In genomic region chr2:230661072-230661957, GRCh38 we compare ENCODE assay signal across 9 cellular contexts. TPM values are rescaled to one million over a fixed set of nuclear protein-coding genes. Genes with fewer than 3 reads are reported as not detected.
DNase-seq lines count a peak whose midpoint lies in the region; ATAC-seq, FAIRE-seq and TF ChIP-seq lines count a peak whose summit lies in the region.
"Had no signal": no experiment of that assay in that cellular context is flagged by ENCODE, and none has a peak within 500 bp of the region (broad histone marks: within the 10 kb centered on the region; RNA-seq: fewer than 3 reads in every experiment).

No MANE protein-coding gene starts in this region.

- WGBS in lower leg skin, 2 donors: 81 to 82% methylated on average over 8 of the region's 8 CpGs

- TF ChIP-seq POLR2A in breast epithelium (IDR thresholded peaks at IDR 0.05): no peak
- no peak for TF ChIP-seq POLR2A in lower leg skin (IDR thresholded peaks at IDR 0.05)

- H3K27me3 Mint-ChIP-seq in activated T-cell treated with anti-CD3 and anti-CD28 coated beads, Interleukin-2, amount 50 U/mL, for 24 hours: no peaks in the 10 kb centered on the region

- ATAC-seq in HG03280 (IDR thresholded peaks at IDR 0.05; ENCODE audit: unreplicated experiment) (peak; percentile 34), HG02623 (IDR thresholded peaks at IDR 0.05; ENCODE audit: unreplicated experiment) (no peak)

- intact Hi-C loops in breast epithelium (cut with DNase I; ENCODE audit: low total_unique reads): no loop called here
- intact Hi-C loops in lower leg skin (cut with DNase I; ENCODE audit: low total_unique reads): no loop called here

- no peaks in the 10 kb centered on the region for H3K9me3 ChIP-seq in breast epithelium

- no peaks in the 10 kb centered on the region for H3K9me3 Mint-ChIP-seq in activated T-cell treated with anti-CD3 and anti-CD28 coated beads, Interleukin-2, amount 50 U/mL, for 24 hours

- FAIRE-seq in GM19239 (lab: Jason Lieb, UNC): peak; percentile 99
- FAIRE-seq: H1 had no signal

- H3K27ac ChIP-seq in breast epithelium: peak overlapping the region in 1 of 2 donors; percentile 19

- no peak for TF ChIP-seq CTCF in breast epithelium (IDR thresholded peaks at IDR 0.05)
- no peak for TF ChIP-seq CTCF in lower leg skin (IDR thresholded peaks at IDR 0.05)

- H3K36me3 Mint-ChIP-seq in activated T-cell treated with anti-CD3 and anti-CD28 coated beads, Interleukin-2, amount 50 U/mL, for 24 hours (ENCODE audit: low read depth): peaks cover 7% of the 10 kb centered on the region

- no peaks in the 10 kb centered on the region for H3K27me3 ChIP-seq in breast epithelium

- H3K36me3 ChIP-seq in breast epithelium: no peaks in the 10 kb centered on the region

- H3K4me3 Mint-ChIP-seq in activated T-cell treated with anti-CD3 and anti-CD28 coated beads, Interleukin-2, amount 50 U/mL, for 24 hours: peak overlapping the region; percentile 79

- DNase-seq in GM19239 (ENCODE audit: insufficient read length, low spot score) (no peak), NCI-H1048 (lab: John Stamatoyannopoulos, UW) (no peak), breast epithelium (ENCODE audit: low spot score in 2 of 2) (no peak), lower leg skin (ENCODE audit: low spot score in 2 of 2) (no peak)
- DNase-seq in activated T-cell treated with anti-CD3 and anti-CD28 coated beads, Interleukin-2, amount 50 U/mL, for 24 hours: peak; percentile 75
- DNase-seq in stimulated activated CD4-positive, alpha-beta T cell treated with anti-CD3 and anti-CD28 coated beads, TNF-alpha, amount 100 ng/mL, for 24 hours (ENCODE audit: low read depth in 3 of 3): peak in 2 of 3 experiments; percentile 35 to 43

- no peaks in the 10 kb centered on the region for H3K4me1 ChIP-seq in breast epithelium

- H3K4me3 ChIP-seq in breast epithelium (no peak overlapping the region), lower leg skin (ENCODE audit: low read depth, poor library complexity, severe bottlenecking) (no peak overlapping the region)

- peak overlapping the region; percentile 97 for H3K27ac Mint-ChIP-seq in activated T-cell treated with anti-CD3 and anti-CD28 coated beads, Interleukin-2, amount 50 U/mL, for 24 hours

- H3K4me1 Mint-ChIP-seq in activated T-cell treated with anti-CD3 and anti-CD28 coated beads, Interleukin-2, amount 50 U/mL, for 24 hours (ENCODE audit: low read depth): peaks cover 95% of the 10 kb centered on the region

RNA-seq across cellular contexts. Expression of gene CAB39, which starts 51.3 kb away (rescaled TPM):
- total RNA-seq in breast epithelium: 10 to 100 TPM; 79.0 to 85.9 (median 83.4) TPM
- 10 to 100 TPM; 65.5 to 74.7 (median 70.4) TPM for total RNA-seq in lower leg skin

Comparison
In these comparisons a context has a peak if more than half of its experiments do, and no peak if none do; other contexts are left out.
1. DNase-seq: peak in activated T-cell treated with anti-CD3 and anti-CD28 coated beads, Interleukin-2, amount 50 U/mL, for 24 hours (single experiment) and stimulated activated CD4-positive, alpha-beta T cell treated with anti-CD3 and anti-CD28 coated beads, TNF-alpha, amount 100 ng/mL, for 24 hours (2 of 3); none in GM19239 (single experiment), NCI-H1048 (single experiment), breast epithelium (0 of 2) and lower leg skin (0 of 2).